In the genomic region with DNA sequence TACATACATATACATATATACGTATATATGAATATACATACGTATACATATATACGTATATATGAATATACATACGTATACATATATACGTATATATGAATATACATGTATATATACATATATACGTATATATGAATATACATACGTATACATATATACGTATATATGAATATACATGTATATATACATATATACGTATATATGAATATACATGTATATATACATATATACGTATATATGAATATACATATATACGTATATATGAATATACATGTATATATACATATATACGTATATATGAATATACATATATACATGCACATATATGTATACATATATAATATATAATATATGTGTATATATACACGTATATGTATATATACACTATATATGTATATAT, we compare ENCODE assay signal across 1 cellular context.
A peak's percentile ranks its signal among the peaks of the same experiment; 100 is the strongest.
DNase-seq lines count a peak whose midpoint lies in the region; ATAC-seq, FAIRE-seq and TF ChIP-seq lines count a peak whose summit lies in the region.
"Not testable (repeated sequence)": the region's sequence is repeated elsewhere in the genome, so short reads cannot be mapped to it uniquely, and the experiment has no call there.

No MANE protein-coding gene starts in this region.

- not testable (repeated sequence) for H3K4me1 ChIP-seq in K562 (replicated peaks in 1 of 2; ENCODE audit: control insufficient read depth in 2 of 2, insufficient read depth in 2 of 2, low read length in 2 of 2)

- in situ Hi-C loops in K562 (cut with MboI) = not testable (repeated sequence)

- 81% methylated on average over 12 of the region's 13 CpGs for WGBS in K562 (ENCODE audit: insufficient coverage, low coverage, missing lambda C conversion rate)

- H2AFZ ChIP-seq in K562 (ENCODE audit: low read depth, low read length) = not testable (repeated sequence)

- not testable (repeated sequence) for H3K36me3 ChIP-seq in K562 (ENCODE audit: control insufficient read depth, insufficient read depth, low read length)

- not testable (repeated sequence) for BruUV-seq in K562 (replicated peaks; lab: Mats Ljungman, UMichigan)

- not testable (repeated sequence) for H3K27me3 ChIP-seq in K562 (ENCODE audit: control insufficient read depth in 2 of 2, insufficient read depth in 2 of 2, low read length in 2 of 2)

- H3K79me2 ChIP-seq in K562 (ENCODE audit: control insufficient read depth, insufficient read depth, low read length) = not testable (repeated sequence)

- not testable (repeated sequence) for H3K9me1 ChIP-seq in K562 (ENCODE audit: control insufficient read depth, insufficient read depth, low read length)

- not testable (repeated sequence) for H4K20me1 ChIP-seq in K562 (replicated peaks; ENCODE audit: control insufficient read depth, insufficient read depth, low read length)

- not testable (repeated sequence) for DNase-seq in K562 (ENCODE audit: extremely low read depth in 1 of 4, low spot score in 3 of 4)

- POLR2A ChIA-PET in K562 (lab: Yijun Ruan, JAX) = not testable (repeated sequence)

- not testable (repeated sequence) for TF ChIP-seq RAD21 in K562 (CRISPR knock-in tag; conservative IDR thresholded peaks at IDR 0.05 in 1 of 2, IDR thresholded peaks at IDR 0.05 in 1 of 2)

- H3K4me3 ChIP-seq in K562 = not testable (repeated sequence)

- TF ChIP-seq CTCF in K562 (IDR thresholded peaks at IDR 0.05 in 2 of 3, conservative IDR thresholded peaks at IDR 0.05 in 1 of 3; ENCODE audit: insufficient read depth in 2 of 3, low read depth in 1 of 3, low read length in 3 of 3) = not testable (repeated sequence)

- intact Hi-C loops in K562 (cut with micrococcal nuclease) = not testable (repeated sequence)

- not testable (repeated sequence) for H3K9me3 ChIP-seq in K562 (replicated peaks; ENCODE audit: control insufficient read depth, insufficient read depth, low read depth, low read length)

- not testable (repeated sequence) for H3K27ac ChIP-seq in K562 (ENCODE audit: extremely low read depth, low read depth, low read length)

- not testable (repeated sequence) for H3K4me2 ChIP-seq in K562 (ENCODE audit: insufficient read depth, low read length)

- not testable (repeated sequence) for TF ChIP-seq EP300 in K562 (IDR thresholded peaks at IDR 0.05; ENCODE audit: low read length)

- CTCF ChIA-PET in K562 (lab: Yijun Ruan, JAX; ENCODE audit: low intra/inter-chr PET ratio) = not testable (repeated sequence)

- TF ChIP-seq POLR2A in K562 (conservative IDR thresholded peaks at IDR 0.05) = not testable (repeated sequence)

- FAIRE-seq in K562 (lab: Jason Lieb, UNC) = not testable (repeated sequence)

- ATAC-seq in K562 = not testable (repeated sequence)

- H3K9ac ChIP-seq in K562 (ENCODE audit: insufficient read depth in 1 of 2, low read depth in 2 of 2, low read length in 2 of 2) = not testable (repeated sequence)

TF ChIP-seq in K562, 482 proteins besides CTCF, POLR2A, EP300 and RAD21:
- TF ChIP-seq SLC30A9 (CRISPR knock-in tag; IDR thresholded peaks at IDR 0.05) (0 out of 2 replicates have a peak, but pooled peaks have one; percentile 58), ZNF140 (CRISPR knock-in tag; IDR thresholded peaks at IDR 0.05) (0 out of 2 replicates have a peak, but pooled peaks have one; percentile 12), ZNF408 (CRISPR knock-in tag; IDR thresholded peaks at IDR 0.05; ENCODE audit: low read depth) (0 out of 2 replicates have a peak, but pooled peaks have one; percentile 84), MTF1 (CRISPR knock-in tag; IDR thresholded peaks at IDR 0.05; ENCODE audit: borderline replicate concordance) (peak; percentile 84), ZNF707 (CRISPR knock-in tag; conservative IDR thresholded peaks at IDR 0.05) (0 out of 2 replicates have a peak, but pooled peaks have one; percentile 68)
- TF ChIP-seq, protein P1, sequence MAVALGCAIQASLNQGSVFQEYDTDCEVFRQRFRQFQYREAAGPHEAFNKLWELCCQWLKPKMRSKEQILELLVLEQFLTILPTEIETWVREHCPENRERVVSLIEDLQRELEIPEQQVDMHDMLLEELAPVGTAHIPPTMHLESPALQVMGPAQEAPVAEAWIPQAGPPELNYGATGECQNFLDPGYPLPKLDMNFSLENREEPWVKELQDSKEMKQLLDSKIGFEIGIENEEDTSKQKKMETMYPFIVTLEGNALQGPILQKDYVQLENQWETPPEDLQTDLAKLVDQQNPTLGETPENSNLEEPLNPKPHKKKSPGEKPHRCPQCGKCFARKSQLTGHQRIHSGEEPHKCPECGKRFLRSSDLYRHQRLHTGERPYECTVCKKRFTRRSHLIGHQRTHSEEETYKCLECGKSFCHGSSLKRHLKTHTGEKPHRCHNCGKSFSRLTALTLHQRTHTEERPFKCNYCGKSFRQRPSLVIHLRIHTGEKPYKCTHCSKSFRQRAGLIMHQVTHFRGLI (CRISPR knock-in tag; IDR thresholded peaks at IDR 0.05) = peak; percentile 71
- TF ChIP-seq, protein P2, sequence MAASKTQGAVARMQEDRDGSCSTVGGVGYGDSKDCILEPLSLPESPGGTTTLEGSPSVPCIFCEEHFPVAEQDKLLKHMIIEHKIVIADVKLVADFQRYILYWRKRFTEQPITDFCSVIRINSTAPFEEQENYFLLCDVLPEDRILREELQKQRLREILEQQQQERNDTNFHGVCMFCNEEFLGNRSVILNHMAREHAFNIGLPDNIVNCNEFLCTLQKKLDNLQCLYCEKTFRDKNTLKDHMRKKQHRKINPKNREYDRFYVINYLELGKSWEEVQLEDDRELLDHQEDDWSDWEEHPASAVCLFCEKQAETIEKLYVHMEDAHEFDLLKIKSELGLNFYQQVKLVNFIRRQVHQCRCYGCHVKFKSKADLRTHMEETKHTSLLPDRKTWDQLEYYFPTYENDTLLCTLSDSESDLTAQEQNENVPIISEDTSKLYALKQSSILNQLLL (CRISPR knock-in tag; IDR thresholded peaks at IDR 0.05; ENCODE audit: borderline replicate concordance) = peak; percentile 29; the same call in 1 of the 2 replicates
